ENCODE assay signal across 1 cellular context in genomic region chr22:38491707-38492348, GRCh38.
A peak's percentile ranks its signal among the peaks of the same experiment; 100 is the strongest.
TF ChIP-seq lines count a peak whose summit lies in the region.

No MANE protein-coding gene starts in this region.

TF ChIP-seq in HEK293, 187 proteins besides CTCF, POLR2A, EP300 and RAD21:
- peak; percentile 58 for TF ChIP-seq PRDM6 (tag by site-specific recombination; IDR thresholded peaks at IDR 0.05)
- TF ChIP-seq ZNF16 (tag by site-specific recombination; IDR thresholded peaks at IDR 0.05; ENCODE audit: low read depth): no peak
- peak; percentile 40; the same call in 1 of the 2 replicates for TF ChIP-seq ZBTB17 (tag by site-specific recombination; IDR thresholded peaks at IDR 0.05)
- TF ChIP-seq ZSCAN4 (tag by site-specific recombination; IDR thresholded peaks at IDR 0.05): no peak
- TF ChIP-seq PRDM10 (tag by site-specific recombination; IDR thresholded peaks at IDR 0.05): peak; percentile 90
TF ChIP-seq in HEK293: peak in this region for 3.
